23 cellular contexts compared by ENCODE assay signal in genomic region chr3:177622520-177622919, GRCh38.
A peak's percentile ranks its signal among the peaks of the same experiment; 100 is the strongest.
DNase-seq lines count a peak whose midpoint lies in the region; ATAC-seq and TF ChIP-seq lines count a peak whose summit lies in the region.
"Had no signal": no experiment of that assay in that cellular context is flagged by ENCODE, and none has a peak within 500 bp of the region (broad histone marks: within the 10 kb centered on the region; RNA-seq: fewer than 3 reads in every experiment).

No MANE protein-coding gene starts in this region.

- H3K27ac Mint-ChIP-seq in activated naive CD8-positive, alpha-beta T cell treated with anti-CD3 and anti-CD28 coated beads for 36 hours = no peak overlapping the region
- H3K27ac Mint-ChIP-seq: activated B cell treated with CpG ODN at 0.5 μM for 24 hours; activated CD8-positive, alpha-beta T cell treated with anti-CD3 and anti-CD28 coated beads for 36 hours; activated naive CD4-positive, alpha-beta T cell treated with anti-CD3 and anti-CD28 coated beads for 36 hours had no signal

- H3K27ac ChIP-seq in left ventricle myocardium inferior (replicated peaks) = peak overlapping the region; percentile 53
- no peak overlapping the region for H3K27ac ChIP-seq in foreskin keratinocyte
- H3K27ac ChIP-seq: SJCRH30, vagina had no signal

- H3K36me3 ChIP-seq in left ventricle myocardium inferior (no peaks in the 10 kb centered on the region), adipocyte (ENCODE audit: control insufficient read depth, insufficient read depth, low read length, severe bottlenecking) (no peaks in the 10 kb centered on the region), kidney epithelial cell (ENCODE audit: control insufficient read depth, insufficient read depth, low read length) (no peaks in the 10 kb centered on the region), BE2C (no peaks in the 10 kb centered on the region)
- H3K36me3 ChIP-seq: SJCRH30, suprapubic skin, vagina had no signal

- H3K9me3 Mint-ChIP-seq in activated naive CD8-positive, alpha-beta T cell treated with anti-CD3 and anti-CD28 coated beads for 36 hours = no peaks in the 10 kb centered on the region
- H3K9me3 Mint-ChIP-seq: activated B cell treated with CpG ODN at 0.5 μM for 24 hours; activated naive CD4-positive, alpha-beta T cell treated with anti-CD3 and anti-CD28 coated beads for 36 hours; activated T-cell treated with anti-CD3 and anti-CD28 coated beads, Interleukin-2, amount 50 U/mL, for 4 hours; CD4-positive, alpha-beta memory T cell had no signal

- H3K36me3 Mint-ChIP-seq in activated naive CD8-positive, alpha-beta T cell treated with anti-CD3 and anti-CD28 coated beads for 36 hours = no peaks in the 10 kb centered on the region
- H3K36me3 Mint-ChIP-seq: CD4-positive, alpha-beta memory T cell had no signal

- H3K27me3 Mint-ChIP-seq in activated naive CD8-positive, alpha-beta T cell treated with anti-CD3 and anti-CD28 coated beads for 36 hours = no peaks in the 10 kb centered on the region
- H3K27me3 Mint-ChIP-seq: activated B cell treated with CpG ODN at 0.5 μM for 24 hours; activated CD8-positive, alpha-beta T cell treated with anti-CD3 and anti-CD28 coated beads for 36 hours; CD4-positive, alpha-beta memory T cell had no signal

- ATAC-seq in foreskin keratinocyte = no peak
- ATAC-seq: activated T-cell treated with anti-CD3 and anti-CD28 coated beads, Interleukin-2, amount 50 U/mL, for 4 hours had no signal

- H3K4me3 ChIP-seq in left ventricle myocardium inferior = no peak overlapping the region
- H3K4me3 ChIP-seq in adipocyte (ENCODE audit: low read length) = no peak overlapping the region
- no peak overlapping the region for H3K4me3 ChIP-seq in kidney epithelial cell (ENCODE audit: low read depth, low read length)
- no peak overlapping the region for H3K4me3 ChIP-seq in BE2C (ENCODE audit: low read depth, low read length)
- H3K4me3 ChIP-seq: SJCRH30, suprapubic skin, vagina had no signal

- H3K27me3 ChIP-seq in left ventricle myocardium inferior (ENCODE audit: low read depth) (no peaks in the 10 kb centered on the region), adipocyte (replicated peaks; ENCODE audit: control insufficient read depth, insufficient read depth, low read length) (no peaks in the 10 kb centered on the region), kidney epithelial cell (ENCODE audit: control insufficient read depth, insufficient read depth, low read length) (no peaks in the 10 kb centered on the region), foreskin keratinocyte (no peaks in the 10 kb centered on the region), BE2C (no peaks in the 10 kb centered on the region)
- H3K27me3 ChIP-seq: SJCRH30, suprapubic skin, vagina had no signal

- intact Hi-C loops in left ventricle myocardium inferior (cut with micrococcal nuclease) = no loop called here
- intact Hi-C loops in cardiac septum (cut with DNase I) = loop anchor here (10.0 kb wide), 1 partner anchor 428 kb away; the partner anchor contains the start of gene TBL1XR1

- H3K4me1 Mint-ChIP-seq in activated naive CD8-positive, alpha-beta T cell treated with anti-CD3 and anti-CD28 coated beads for 36 hours = peaks cover 24% of the 10 kb centered on the region
- H3K4me1 Mint-ChIP-seq: activated B cell treated with CpG ODN at 0.5 μM for 24 hours had no signal

- peaks cover 35% of the 10 kb centered on the region for H3K4me1 ChIP-seq in left ventricle myocardium inferior
- peaks cover 17% of the 10 kb centered on the region for H3K4me1 ChIP-seq in adipocyte (ENCODE audit: control insufficient read depth, insufficient read depth, low read length)
- H3K4me1 ChIP-seq in foreskin keratinocyte = no peaks in the 10 kb centered on the region
- H3K4me1 ChIP-seq in BE2C = no peaks in the 10 kb centered on the region

- H3K4me3 Mint-ChIP-seq in activated naive CD8-positive, alpha-beta T cell treated with anti-CD3 and anti-CD28 coated beads for 36 hours = no peak overlapping the region
- H3K4me3 Mint-ChIP-seq: activated B cell treated with CpG ODN at 0.5 μM for 24 hours; activated CD8-positive, alpha-beta T cell treated with anti-CD3 and anti-CD28 coated beads for 36 hours; activated naive CD4-positive, alpha-beta T cell treated with anti-CD3 and anti-CD28 coated beads for 36 hours; activated T-cell treated with anti-CD3 and anti-CD28 coated beads, Interleukin-2, amount 50 U/mL, for 4 hours had no signal

- no peak for DNase-seq in left ventricle myocardium inferior
- no peak for DNase-seq in cardiac septum (ENCODE audit: low spot score)
- DNase-seq in adipocyte (ENCODE audit: low read depth) = peak; percentile 64
- no peak for DNase-seq in kidney epithelial cell (ENCODE audit: low read depth)
- DNase-seq in foreskin keratinocyte = no peak
- no peak for DNase-seq in BE2C
- no peak for DNase-seq in activated naive CD8-positive, alpha-beta T cell treated with anti-CD3 and anti-CD28 coated beads for 36 hours
- DNase-seq in NCI-H446 (lab: John Stamatoyannopoulos, UW) = no peak
- DNase-seq: activated B cell treated with CpG ODN at 0.5 μM for 24 hours; activated CD8-positive, alpha-beta T cell treated with anti-CD3 and anti-CD28 coated beads for 36 hours; activated naive CD4-positive, alpha-beta T cell treated with anti-CD3 and anti-CD28 coated beads for 36 hours; activated T-cell treated with anti-CD3 and anti-CD28 coated beads, Interleukin-2, amount 50 U/mL, for 4 hours; aorta; CD4-positive, alpha-beta memory T cell; cerebellar nuclear complex; kidney glomerular epithelial cell; NCI-H1105; NCI-H2081 treated with DMSO at 0.1 percent for 48 hours; NCI-H510A treated with DMSO at 0.1 percent for 48 hours; SJCRH30; T-helper 2 cell had no signal

- H3K9ac ChIP-seq in adipocyte (ENCODE audit: low read length) = no peak overlapping the region

- peak; percentile 35 for TF ChIP-seq CTCF in left ventricle myocardium inferior (IDR thresholded peaks at IDR 0.05; ENCODE audit: borderline replicate concordance)
- peak; percentile 7 for TF ChIP-seq CTCF in kidney epithelial cell (IDR thresholded peaks at IDR 0.05; ENCODE audit: insufficient read depth, low read length, poor library complexity, severe bottlenecking)
- no peak for TF ChIP-seq CTCF in foreskin keratinocyte (conservative IDR thresholded peaks at IDR 0.05)
- TF ChIP-seq CTCF in BE2C (IDR thresholded peaks at IDR 0.05; ENCODE audit: low read depth, low read length) = no peak

- H3K9me3 ChIP-seq in left ventricle myocardium inferior (replicated peaks) (no peaks in the 10 kb centered on the region), adipocyte (ENCODE audit: control insufficient read depth, low read length) (no peaks in the 10 kb centered on the region), BE2C (no peaks in the 10 kb centered on the region)
- H3K9me3 ChIP-seq: SJCRH30, suprapubic skin, vagina had no signal

Comparison
In these comparisons a context has a peak if more than half of its experiments do, and no peak if none do; other contexts are left out.
1. CTCF ChIP-seq: peak in left ventricle myocardium inferior (single experiment) and kidney epithelial cell (single experiment); none in foreskin keratinocyte (single experiment) and BE2C (single experiment).